In the genomic region with DNA sequence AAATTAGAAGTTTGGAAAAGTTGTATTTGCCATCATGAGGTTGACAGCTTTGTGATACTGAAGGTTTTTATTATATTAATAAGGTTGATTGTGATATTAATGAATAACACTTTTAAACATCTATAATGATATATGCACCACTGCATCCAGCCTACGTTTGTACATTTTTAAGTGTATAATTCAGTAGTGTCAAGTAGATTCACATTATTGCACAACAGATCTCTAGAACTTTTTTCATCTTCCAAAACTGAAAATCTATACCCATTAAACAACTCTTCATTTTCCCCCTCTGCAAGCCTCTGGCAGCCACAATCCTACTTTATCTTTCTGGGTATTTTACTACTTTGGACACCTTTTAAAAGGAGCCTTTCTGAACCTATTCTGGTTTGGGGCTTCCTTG, we compare ENCODE assay signal across 37 cellular contexts.
"Had no signal": no experiment of that assay in that cellular context is flagged by ENCODE, and none has a peak within 500 bp of the region (broad histone marks: within the 10 kb centered on the region; RNA-seq: fewer than 3 reads in every experiment).

No MANE protein-coding gene starts in this region.

- H3K27ac Mint-ChIP-seq: activated CD4-positive, alpha-beta memory T cell treated with anti-CD3 and anti-CD28 coated beads, Interleukin-2, amount 10 ng/mL, durations not matched to agents 7 days and 5 days; activated CD4-positive, alpha-beta T cell treated with anti-CD3 and anti-CD28 coated beads for 36 hours; activated CD4-positive, alpha-beta T cell treated with anti-CD3 and anti-CD28 coated beads, Interleukin-2, amount 10 ng/mL, durations not matched to agents 7 days and 5 days; activated CD8-positive, alpha-beta memory T cell treated with anti-CD3 and anti-CD28 coated beads, Interleukin-2, amount 10 ng/mL, durations not matched to agents 7 days and 5 days; activated CD8-positive, alpha-beta T cell treated with anti-CD3 and anti-CD28 coated beads, Interleukin-2, amount 10 ng/mL, durations not matched to agents 7 days and 5 days; activated naive CD4-positive, alpha-beta T cell treated with anti-CD3 and anti-CD28 coated beads for 36 hours; activated naive CD4-positive, alpha-beta T cell treated with anti-CD3 and anti-CD28 coated beads, Interleukin-2, amount 50 U/mL, for 72 hours; activated naive CD8-positive, alpha-beta T cell treated with anti-CD3 and anti-CD28 coated beads for 36 hours; activated T-cell treated with anti-CD3 and anti-CD28 coated beads, Interleukin-2, amount 50 U/mL, for 24 hours; T-helper 1 cell treated with Interleukin-12 subunit alpha and Interleukin-12 subunit beta and Interleukin-4 antibody, amounts not matched to agents 30 μg/mL and 1 μg/mL, for 36 hours; T-helper 2 cell treated with Interferon-gamma antibody and Interleukin-4, amounts not matched to agents 5 μg/mL and 100 μg/mL, for 36 hours; WTC11 had no signal

- H3K27me3 Mint-ChIP-seq: activated CD4-positive, alpha-beta T cell treated with anti-CD3 and anti-CD28 coated beads, Interleukin-2, amount 10 ng/mL, durations not matched to agents 7 days and 5 days; activated naive CD8-positive, alpha-beta T cell treated with anti-CD3 and anti-CD28 coated beads for 36 hours; activated T-cell treated with anti-CD3 and anti-CD28 coated beads, Interleukin-2, amount 50 U/mL, for 24 hours had no signal

- H3K36me3 Mint-ChIP-seq: activated naive CD4-positive, alpha-beta T cell treated with anti-CD3 and anti-CD28 coated beads, Interleukin-2, amount 50 U/mL, for 72 hours; activated naive CD8-positive, alpha-beta T cell treated with anti-CD3 and anti-CD28 coated beads for 36 hours; WTC11 had no signal

- H3K4me1 Mint-ChIP-seq: WTC11 had no signal

- H3K4me1 ChIP-seq: adrenal gland, body of pancreas, breast epithelium had no signal

- ATAC-seq: activated CD4-positive, alpha-beta T cell treated with anti-CD3 and anti-CD28 coated beads for 36 hours; activated CD4-positive, CD25-positive, alpha-beta regulatory T cell treated with anti-CD3 and anti-CD28 coated beads, Interleukin-2, amount 50 U/mL, for 24 hours; activated CD8-positive, alpha-beta memory T cell treated with anti-CD3 and anti-CD28 coated beads, Interleukin-2, amount 10 ng/mL, durations not matched to agents 7 days and 5 days; activated CD8-positive, alpha-beta T cell treated with anti-CD3 and anti-CD28 coated beads, Interleukin-2, amount 10 ng/mL, durations not matched to agents 7 days and 5 days; activated naive CD4-positive, alpha-beta T cell treated with anti-CD3 and anti-CD28 coated beads, Interleukin-2, amount 50 U/mL, for 72 hours; body of pancreas; WTC11 had no signal

- H3K9me3 ChIP-seq: adrenal gland, body of pancreas, breast epithelium had no signal

- H3K36me3 ChIP-seq: adrenal gland, brain microvascular endothelial cell, breast epithelium, WERI-Rb-1 had no signal

- H3K4me3 ChIP-seq: adrenal gland, body of pancreas, breast epithelium had no signal

- FAIRE-seq: astrocyte, TTC549 had no signal

- DNase-seq: activated CD4-positive, alpha-beta memory T cell treated with anti-CD3 and anti-CD28 coated beads, Interleukin-2, amount 10 ng/mL, durations not matched to agents 7 days and 5 days; activated CD4-positive, alpha-beta T cell treated with anti-CD3 and anti-CD28 coated beads for 1 hour; activated CD4-positive, alpha-beta T cell treated with anti-CD3 and anti-CD28 coated beads for 36 hours; activated CD4-positive, alpha-beta T cell treated with anti-CD3 and anti-CD28 coated beads for 48 hours; activated CD4-positive, alpha-beta T cell treated with anti-CD3 and anti-CD28 coated beads, Interleukin-2, amount 10 ng/mL, durations not matched to agents 7 days and 5 days; activated CD4-positive, alpha-beta T cell treated with anti-CD3 and anti-CD28 coated beads, Interleukin-2, amount 50 U/mL, for 48 hours; activated CD4-positive, CD25-positive, alpha-beta regulatory T cell; activated CD8-positive, alpha-beta memory T cell treated with anti-CD3 and anti-CD28 coated beads for 24 hours; activated CD8-positive, alpha-beta memory T cell treated with anti-CD3 and anti-CD28 coated beads, Interleukin-2, amount 10 ng/mL, durations not matched to agents 7 days and 5 days; activated CD8-positive, alpha-beta memory T cell treated with anti-CD3 and anti-CD28 coated beads, Interleukin-2, amount 50 U/mL, for 48 hours; activated CD8-positive, alpha-beta T cell treated with anti-CD3 and anti-CD28 coated beads, Interleukin-2, amount 10 ng/mL, durations not matched to agents 7 days and 5 days; activated effector memory CD4-positive, alpha-beta T cell treated with anti-CD3 and anti-CD28 coated beads, Interleukin-2, amount 50 U/mL, for 16 hours; activated gamma-delta T cell treated with Interleukin-2 at 50 U/mL for 16 hours; activated naive CD4-positive, alpha-beta T cell; activated naive CD4-positive, alpha-beta T cell treated with anti-CD3 and anti-CD28 coated beads for 36 hours; activated naive CD4-positive, alpha-beta T cell treated with anti-CD3 and anti-CD28 coated beads, Interleukin-2, amount 50 U/mL, for 16 hours; activated naive CD8-positive, alpha-beta T cell treated with anti-CD3 and anti-CD28 coated beads for 36 hours; activated T-cell treated with anti-CD3 and anti-CD28 coated beads, Interleukin-2, amount 50 U/mL, for 24 hours; activated T-cell treated with anti-CD3 and anti-CD28 coated beads, Interleukin-2, amount 50 U/mL, for 48 hours; adrenal gland; amniotic stem cell; aorta; body of pancreas; brain microvascular endothelial cell; central memory CD4-positive, alpha-beta T cell; T-helper 1 cell; T-helper 2 cell; T-helper 9 cell; WERI-Rb-1 had no signal

- H3K27me3 ChIP-seq: adrenal gland, body of pancreas, brain microvascular endothelial cell, breast epithelium had no signal

- H3K27ac ChIP-seq: adrenal gland, body of pancreas, brain microvascular endothelial cell, breast epithelium, WERI-Rb-1 had no signal

- H3K4me3 Mint-ChIP-seq: activated CD4-positive, alpha-beta memory T cell treated with anti-CD3 and anti-CD28 coated beads, Interleukin-2, amount 10 ng/mL, durations not matched to agents 7 days and 5 days; activated CD4-positive, alpha-beta T cell treated with anti-CD3 and anti-CD28 coated beads for 36 hours; activated CD4-positive, alpha-beta T cell treated with anti-CD3 and anti-CD28 coated beads, Interleukin-2, amount 10 ng/mL, durations not matched to agents 7 days and 5 days; activated CD8-positive, alpha-beta memory T cell treated with anti-CD3 and anti-CD28 coated beads, Interleukin-2, amount 10 ng/mL, durations not matched to agents 7 days and 5 days; activated CD8-positive, alpha-beta T cell treated with anti-CD3 and anti-CD28 coated beads, Interleukin-2, amount 10 ng/mL, durations not matched to agents 7 days and 5 days; activated naive CD4-positive, alpha-beta T cell treated with anti-CD3 and anti-CD28 coated beads for 36 hours; activated naive CD8-positive, alpha-beta T cell treated with anti-CD3 and anti-CD28 coated beads for 36 hours; activated T-cell treated with anti-CD3 and anti-CD28 coated beads, Interleukin-2, amount 50 U/mL, for 24 hours; T-helper 1 cell treated with Interleukin-12 subunit alpha and Interleukin-12 subunit beta and Interleukin-4 antibody, amounts not matched to agents 30 μg/mL and 1 μg/mL, for 36 hours; T-helper 2 cell treated with Interferon-gamma antibody and Interleukin-4, amounts not matched to agents 5 μg/mL and 100 μg/mL, for 36 hours; WTC11 had no signal

- H3K9me3 Mint-ChIP-seq: activated naive CD4-positive, alpha-beta T cell treated with anti-CD3 and anti-CD28 coated beads for 36 hours; activated naive CD4-positive, alpha-beta T cell treated with anti-CD3 and anti-CD28 coated beads, Interleukin-2, amount 50 U/mL, for 72 hours; activated T-cell treated with anti-CD3 and anti-CD28 coated beads, Interleukin-2, amount 50 U/mL, for 24 hours; T-helper 1 cell treated with Interleukin-12 subunit alpha and Interleukin-12 subunit beta and Interleukin-4 antibody, amounts not matched to agents 30 μg/mL and 1 μg/mL, for 36 hours; T-helper 2 cell treated with Interferon-gamma antibody and Interleukin-4, amounts not matched to agents 5 μg/mL and 100 μg/mL, for 36 hours had no signal
